3 cellular contexts compared by ENCODE assay signal in genomic region chr3:120323761-120324160, GRCh38. TPM values are rescaled to one million over a fixed set of nuclear protein-coding genes. Genes with fewer than 3 reads are reported as not detected.
"Had no signal": no experiment of that assay in that cellular context is flagged by ENCODE, and none has a peak within 500 bp of the region (broad histone marks: within the 10 kb centered on the region; RNA-seq: fewer than 3 reads in every experiment).

No MANE protein-coding gene starts in this region.

RNA-seq across cellular contexts. Expression of gene GPR156, which starts 38.7 kb away (rescaled TPM):
- total RNA-seq: activated CD8-positive, alpha-beta T cell treated with anti-CD3 and anti-CD28 coated beads, Interleukin-2, amount 10 ng/mL, durations not matched to agents 7 days and 5 days; activated T-helper 2 cell treated with anti-CD3 and anti-CD28 coated beads, Interferon-gamma antibody, Interleukin-2, Interleukin-4, amounts not matched to agents 10 μg/mL and 5 μg/mL and 100 μg/mL, durations not matched to agents 14 hours and 24 hours and 36 hours; naive thymus-derived CD8-positive, alpha-beta T cell had no signal
- polyA plus RNA-seq: naive thymus-derived CD8-positive, alpha-beta T cell had no signal
